1 cellular context compared by ENCODE assay signal in the genomic region with DNA sequence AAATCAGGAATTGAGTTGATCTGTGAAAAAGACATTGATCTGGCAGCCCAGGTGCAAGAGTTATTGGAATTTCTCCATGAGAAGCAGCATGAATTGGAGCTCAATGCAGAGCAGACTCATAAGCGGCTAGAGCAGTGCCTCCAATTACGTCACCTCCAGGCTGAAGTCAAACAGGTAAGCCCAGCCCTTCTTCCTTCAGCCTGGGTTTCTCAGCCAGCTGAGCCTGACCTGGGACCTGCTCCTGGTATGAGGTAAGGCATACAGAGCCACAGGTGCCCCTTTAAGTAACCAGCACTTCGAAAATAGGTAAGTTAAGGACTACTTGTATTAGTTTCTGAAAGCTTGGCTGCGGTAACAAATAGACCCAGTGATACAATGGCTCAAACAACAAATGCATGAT.
TF ChIP-seq lines count a peak whose summit lies in the region.

No MANE protein-coding gene starts in this region.

TF ChIP-seq in H1, 55 proteins besides CTCF, POLR2A, EP300 and RAD21 (continued from another document):
- no peak for TF ChIP-seq CTBP2 (IDR thresholded peaks at IDR 0.05; ENCODE audit: borderline replicate concordance, insufficient read depth, insufficient read length, low read length)
- no peak for TF ChIP-seq SP2 (IDR thresholded peaks at IDR 0.05; ENCODE audit: low read length)
- no peak for TF ChIP-seq HDAC6 (IDR thresholded peaks at IDR 0.05; ENCODE audit: low read depth, low read length)
- no peak for TF ChIP-seq KDM4A (IDR thresholded peaks at IDR 0.05; ENCODE audit: low read depth, low read length, severe bottlenecking)
- no peak for TF ChIP-seq POLR2AphosphoS5 (IDR thresholded peaks at IDR 0.05; ENCODE audit: low read depth, low read length)
- TF ChIP-seq CEBPB (IDR thresholded peaks at IDR 0.05; ENCODE audit: low read depth, low read length): no peak
